Comparison of ENCODE assay signal across 34 cellular contexts in genomic region chr10:15316144-15316543, GRCh38. TPM values are rescaled to one million over a fixed set of nuclear protein-coding genes. Genes with fewer than 3 reads are reported as not detected.
DNase-seq lines count a peak whose midpoint lies in the region; ATAC-seq and TF ChIP-seq lines count a peak whose summit lies in the region.
"Had no signal": no experiment of that assay in that cellular context is flagged by ENCODE, and none has a peak within 500 bp of the region (broad histone marks: within the 10 kb centered on the region; RNA-seq: fewer than 3 reads in every experiment).

No MANE protein-coding gene starts in this region.

- no peak for ATAC-seq in T-helper 17 cell
- ATAC-seq in PC-3, result no peak
- ATAC-seq: CD8-positive, alpha-beta T cell; natural killer cell; stimulated activated naive CD8-positive, alpha-beta T cell treated with anti-CD3 and anti-CD28 coated beads, Interleukin-15, Interleukin-2, amounts not matched to agents 100 U/mL and 50 U/mL, for 24 hours had no signal

- H2AFZ ChIP-seq in hepatocyte, result no peak overlapping the region
- H2AFZ ChIP-seq in PC-3 (ENCODE audit: low read length), result no peak overlapping the region

- H3F3A ChIP-seq in PC-3 (ENCODE audit: low read length, unreplicated experiment), result no peaks in the 10 kb centered on the region

- no TSS peak for BruUV-seq in PC-3 (replicated peaks; lab: Mats Ljungman, UMichigan)

- H3K27me3 ChIP-seq in hepatocyte, result no peaks in the 10 kb centered on the region
- no peaks in the 10 kb centered on the region for H3K27me3 ChIP-seq in PC-3 (ENCODE audit: low read length)
- H3K27me3 ChIP-seq: uterus had no signal

- H3K9me2 ChIP-seq in hepatocyte (replicated peaks; ENCODE audit: insufficient read depth), result no peaks in the 10 kb centered on the region
- no peaks in the 10 kb centered on the region for H3K9me2 ChIP-seq in PC-3 (replicated peaks; ENCODE audit: low read length)

- intact Hi-C loops in PC-3 (cut with micrococcal nuclease), result no loop called here

- POLR2A ChIA-PET in HEK293 (lab: Yijun Ruan, JAX) (no interaction called here), PC-3 (lab: Charles Lee; ENCODE audit: unreplicated experiment) (no interaction called here)

- H3K27me3 Mint-ChIP-seq in T-helper 17 cell, result no peaks in the 10 kb centered on the region
- H3K27me3 Mint-ChIP-seq in progenitor cell of endocrine pancreas, result peaks cover 9% of the 10 kb centered on the region
- H3K27me3 Mint-ChIP-seq: activated naive CD8-positive, alpha-beta T cell had no signal

- H3K4me1 Mint-ChIP-seq in T-helper 17 cell (peaks cover 7% of the 10 kb centered on the region), progenitor cell of endocrine pancreas (ENCODE audit: low read depth) (peaks cover 28% of the 10 kb centered on the region)
- H3K4me1 Mint-ChIP-seq: B cell had no signal

- H3K27ac Mint-ChIP-seq in T-helper 17 cell, result no peak overlapping the region
- H3K27ac Mint-ChIP-seq in progenitor cell of endocrine pancreas, result peak overlapping the region; percentile 50
- H3K27ac Mint-ChIP-seq: activated naive CD8-positive, alpha-beta T cell; B cell; CD8-positive, alpha-beta T cell; HFFc6; natural killer cell had no signal

- no peak for DNase-seq in T-helper 17 cell
- DNase-seq in hepatocyte (ENCODE audit: low spot score), result peak; percentile 30
- no peak for DNase-seq in progenitor cell of endocrine pancreas (ENCODE audit: low spot score, unreplicated experiment)
- no peak for DNase-seq in mesenteric fat pad (ENCODE audit: low spot score)
- no peak for DNase-seq in activated gamma-delta T cell (lab: John Stamatoyannopoulos, UW)
- DNase-seq in PC-3, result no peak
- DNase-seq: ACHN; activated CD4-positive, alpha-beta T cell treated with anti-CD3 and anti-CD28 coated beads, Interleukin-2, amount 50 U/mL, for 1 hour; activated CD4-positive, CD25-positive, alpha-beta regulatory T cell; activated effector memory CD4-positive, alpha-beta T cell treated with Interleukin-2 at 50 U/mL for 16 hours; activated T-cell treated with anti-CD3 and anti-CD28 coated beads, Interleukin-2, amount 50 U/mL, for 1 hour; aorta; CD8-positive, alpha-beta T cell; DMS 273 treated with DMSO at 0.1 percent for 48 hours; effector memory CD4-positive, alpha-beta T cell; EL; erythroblast; HFFc6; natural killer cell; NCI-H1048; NCI-H1694 treated with DMSO at 0.1 percent for 48 hours; NCI-H524; retina; stimulated activated CD4-positive, alpha-beta T cell treated with anti-CD3 and anti-CD28 coated beads, Interleukin-1b, Interleukin-23, amount 100 ng/mL, for 48 hours; stimulated activated naive CD8-positive, alpha-beta T cell treated with anti-CD3 and anti-CD28 coated beads, Interleukin-15, Interleukin-2, amounts not matched to agents 100 U/mL and 50 U/mL, for 24 hours; T-helper 1 cell; uterus had no signal

- peaks cover 35% of the 10 kb centered on the region for H3K79me2 ChIP-seq in hepatocyte
- no peaks in the 10 kb centered on the region for H3K79me2 ChIP-seq in PC-3 (ENCODE audit: low read length)

- no peaks in the 10 kb centered on the region for H4K20me1 ChIP-seq in hepatocyte (ENCODE audit: insufficient read depth, poor library complexity, severe bottlenecking)
- H4K20me1 ChIP-seq in PC-3 (ENCODE audit: low read length), result no peaks in the 10 kb centered on the region

- peak overlapping the region; percentile 3 for H3K4me2 ChIP-seq in hepatocyte
- no peak overlapping the region for H3K4me2 ChIP-seq in PC-3 (ENCODE audit: low read length)
- H3K4me2 ChIP-seq: smooth muscle cell had no signal

- H3K9me3 ChIP-seq in HEK293 (ENCODE audit: control insufficient read depth, insufficient read depth, low read depth, low read length) (no peaks in the 10 kb centered on the region), T-helper 17 cell (ENCODE audit: control insufficient read depth, low read length, poor library complexity, severe bottlenecking) (no peaks in the 10 kb centered on the region), hepatocyte (ENCODE audit: low read depth) (no peaks in the 10 kb centered on the region), PC-3 (ENCODE audit: low read length) (no peaks in the 10 kb centered on the region)
- H3K9me3 ChIP-seq: thoracic aorta, uterus had no signal

- H3K4me3 ChIP-seq in HEK293 (ENCODE audit: low read depth, low read length), result no peak overlapping the region
- H3K4me3 ChIP-seq in hepatocyte, result no peak overlapping the region
- H3K4me3 ChIP-seq in PC-3 (ENCODE audit: low read length), result no peak overlapping the region
- H3K4me3 ChIP-seq: coronary artery, SK-N-MC, smooth muscle cell, thoracic aorta, uterus had no signal

- H3K36me3 ChIP-seq in HEK293 (ENCODE audit: control insufficient read depth in 2 of 2, insufficient read depth in 1 of 2, low read length in 2 of 2), result no peaks in the 10 kb centered on the region; a peak in 2 of 3 replicates
- H3K36me3 ChIP-seq in hepatocyte (replicated peaks; ENCODE audit: insufficient read depth, low read depth), result no peaks in the 10 kb centered on the region
- H3K36me3 ChIP-seq in PC-3 (ENCODE audit: low read depth, low read length), result no peaks in the 10 kb centered on the region
- H3K36me3 ChIP-seq: thoracic aorta, uterus had no signal

- TF ChIP-seq CTCF in HEK293 (tag by site-specific recombination; IDR thresholded peaks at IDR 0.05) (no peak), hepatocyte (IDR thresholded peaks at IDR 0.05; ENCODE audit: poor library complexity) (no peak), progenitor cell of endocrine pancreas (IDR thresholded peaks at IDR 0.05; ENCODE audit: unreplicated experiment) (no peak), PC-3 (conservative IDR thresholded peaks at IDR 0.05; ENCODE audit: low read depth, low read length) (no peak)

- H3K9me3 Mint-ChIP-seq in progenitor cell of endocrine pancreas (ENCODE audit: low read depth), result peaks cover 2% of the 10 kb centered on the region
- H3K9me3 Mint-ChIP-seq: CD8-positive, alpha-beta T cell; HFFc6; natural killer cell had no signal

- H3K36me3 Mint-ChIP-seq in T-helper 17 cell (ENCODE audit: low read depth) (no peaks in the 10 kb centered on the region), progenitor cell of endocrine pancreas (ENCODE audit: insufficient read depth) (peaks cover 11% of the 10 kb centered on the region)
- H3K36me3 Mint-ChIP-seq: CD8-positive, alpha-beta T cell; natural killer cell had no signal

- CTCF ChIA-PET in HEK293 (lab: Yijun Ruan, JAX) (no interaction called here), PC-3 (lab: Charles Lee) (interaction anchor here (0.7 kb wide), 1 partner anchor 147 kb away, joined by 6 read pairs; no protein-coding TSS in a partner anchor)

- H3K4me1 ChIP-seq in HEK293 (ENCODE audit: control insufficient read depth, insufficient read depth, low read length) (no peaks in the 10 kb centered on the region), hepatocyte (ENCODE audit: insufficient read depth) (peaks cover 38% of the 10 kb centered on the region), PC-3 (ENCODE audit: insufficient read depth, low read length) (no peaks in the 10 kb centered on the region)

- H3K4me3 Mint-ChIP-seq in T-helper 17 cell (peak overlapping the region; percentile 12), progenitor cell of endocrine pancreas (ENCODE audit: low read depth) (no peak overlapping the region)
- H3K4me3 Mint-ChIP-seq: activated naive CD8-positive, alpha-beta T cell; B cell; CD8-positive, alpha-beta T cell; HFFc6; natural killer cell had no signal

- H3K9ac ChIP-seq in PC-3 (ENCODE audit: low read length), result no peak overlapping the region

- no peak overlapping the region for H3K27ac ChIP-seq in HEK293 (ENCODE audit: extremely low read depth, low read depth, low read length)
- H3K27ac ChIP-seq in hepatocyte, result peak overlapping the region; percentile 29
- H3K27ac ChIP-seq in PC-3 (ENCODE audit: low read length), result no peak overlapping the region
- H3K27ac ChIP-seq: coronary artery, SK-N-MC, thoracic aorta, uterus had no signal

- 44% methylated on average over 9 of the region's 9 CpGs for WGBS in hepatocyte (ENCODE audit: low lambda C conversion rate, missing lambda C conversion rate)

TF ChIP-seq in HEK293, 187 proteins besides CTCF, POLR2A, EP300 and RAD21:
- no peak for TF ChIP-seq ZNF239 (tag by site-specific recombination; IDR thresholded peaks at IDR 0.05)
- no peak for TF ChIP-seq ZNF2 (tag by site-specific recombination; IDR thresholded peaks at IDR 0.05)
- no peak for TF ChIP-seq ZNF133 (tag by site-specific recombination; IDR thresholded peaks at IDR 0.05)
- peak; percentile 86 for TF ChIP-seq ZIC2 (tag by site-specific recombination; IDR thresholded peaks at IDR 0.05)
- no peak for TF ChIP-seq ZNF350 (tag by site-specific recombination; IDR thresholded peaks at IDR 0.05)
- TF ChIP-seq ZNF223 (tag by site-specific recombination; IDR thresholded peaks at IDR 0.05), result no peak

RNA-seq across cellular contexts. Expression of gene FAM171A1, which starts 54.9 kb away (rescaled TPM):
- total RNA-seq in T-helper 17 cell (1 to 10 TPM; 2.7 to 8.0 TPM), hepatocyte (20.5 and 24.4 TPM in 2 replicates), progenitor cell of endocrine pancreas (75.6 and 86.1 TPM in 2 replicates), mesenteric fat pad (36.2 TPM), PC-3 (2014; rRNA removed) (10.4 and 10.7 TPM in 2 replicates)
- 29.5 and 32.3 TPM in 2 replicates for polyA plus RNA-seq in hepatocyte
- total RNA-seq: B cell had no signal
